8 cellular contexts compared by ENCODE assay signal in the genomic region with DNA sequence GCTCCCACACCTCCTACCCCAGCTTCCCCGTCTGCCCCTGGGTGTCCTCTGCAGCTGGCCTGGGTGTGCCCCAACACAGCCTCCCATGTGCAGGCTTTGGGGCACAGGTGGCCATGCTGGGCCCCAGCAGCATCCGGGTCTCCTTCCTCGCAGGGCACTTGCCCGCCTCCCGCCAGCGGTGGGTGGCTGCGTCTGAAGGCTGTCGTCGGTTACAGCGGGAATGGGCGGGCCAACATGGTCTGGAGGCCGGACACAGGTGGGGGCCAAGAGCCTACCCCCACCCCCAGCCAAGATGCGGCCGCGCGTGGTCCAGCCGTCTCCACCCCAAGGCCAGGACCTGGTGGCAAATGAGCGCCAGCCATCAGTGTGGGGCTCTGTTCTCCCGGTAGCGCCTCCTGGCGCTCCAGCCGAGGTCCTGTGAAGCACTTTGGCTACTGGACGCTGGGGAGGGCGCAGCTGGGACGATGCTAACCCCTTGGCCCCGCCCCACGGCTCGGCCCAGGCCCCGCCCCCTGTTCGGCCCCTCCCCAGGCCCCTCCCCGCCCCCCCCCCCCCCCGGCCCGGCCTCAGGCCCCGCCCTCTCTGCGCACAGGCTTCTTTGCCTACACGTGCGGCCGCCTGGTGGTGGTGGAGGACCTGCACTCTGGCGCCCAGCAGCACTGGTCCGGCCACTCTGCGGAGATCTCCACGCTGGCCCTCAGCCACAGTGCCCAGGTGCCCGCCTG. TPM values are rescaled to one million over a fixed set of nuclear protein-coding genes. Genes with fewer than 3 reads are reported as not detected.
DNase-seq lines count a peak whose midpoint lies in the region; ATAC-seq and TF ChIP-seq lines count a peak whose summit lies in the region.

No MANE protein-coding gene starts in this region.

- peak; percentile 47 for ATAC-seq in HG03103 (IDR thresholded peaks at IDR 0.05; ENCODE audit: low read depth, unreplicated experiment)
- peak; percentile 79 for ATAC-seq in activated T-helper 17 cell treated with anti-CD3 and anti-CD28 coated beads, Interleukin-2, amount 50 U/mL, for 72 hours (replicated peaks)
- ATAC-seq in natural killer cell treated with Interleukin-12 subunit alpha and Interleukin-12 subunit beta and Interleukin-15 and Interleukin-18, amount 100 ng/mL, for 72 hours: peak; percentile 85 to 93
- ATAC-seq in GM18861 (IDR thresholded peaks at IDR 0.05; ENCODE audit: unreplicated experiment): no peak

- H3K27ac Mint-ChIP-seq in activated T-helper 17 cell treated with anti-CD3 and anti-CD28 coated beads, Interleukin-2, amount 50 U/mL, for 72 hours: no peak overlapping the region
- H3K27ac Mint-ChIP-seq in natural killer cell treated with Interleukin-12 subunit alpha and Interleukin-12 subunit beta and Interleukin-15 and Interleukin-18, amount 100 ng/mL, for 72 hours: no peak overlapping the region

- H3K27me3 ChIP-seq in Peyer's patch (no peaks in the 10 kb centered on the region), thyroid gland (no peaks in the 10 kb centered on the region)

- H3K27me3 Mint-ChIP-seq in activated T-helper 17 cell treated with anti-CD3 and anti-CD28 coated beads, Interleukin-2, amount 50 U/mL, for 72 hours: no peaks in the 10 kb centered on the region
- H3K27me3 Mint-ChIP-seq in natural killer cell treated with Interleukin-12 subunit alpha and Interleukin-12 subunit beta and Interleukin-15 and Interleukin-18, amount 100 ng/mL, for 72 hours: no peaks in the 10 kb centered on the region

- peak; percentile 92 for DNase-seq in GM12865 (ENCODE audit: low read depth)
- peak; percentile 86 to 95 (median 94) for DNase-seq in Peyer's patch
- peak; percentile 91 for DNase-seq in fibroblast of mammary gland (ENCODE audit: low read depth)
- peak; percentile 85 for DNase-seq in natural killer cell treated with Interleukin-12 subunit alpha and Interleukin-12 subunit beta and Interleukin-15 and Interleukin-18, amount 100 ng/mL, for 72 hours (ENCODE audit: low spot score)
- peak; percentile 93 to 97 for DNase-seq in thyroid gland

- peak in 1 of 2 donors; percentile 34 for TF ChIP-seq POLR2A in Peyer's patch (IDR thresholded peaks at IDR 0.05)
- TF ChIP-seq POLR2A in thyroid gland (IDR thresholded peaks at IDR 0.05): peak in 1 of 2 donors; percentile 33

- peaks cover 0 to 11% (median 0%) of the 10 kb centered on the region in 3 donors for H3K36me3 ChIP-seq in Peyer's patch
- H3K36me3 ChIP-seq in thyroid gland: no peaks in the 10 kb centered on the region

- no peaks in the 10 kb centered on the region for H3K9me3 Mint-ChIP-seq in activated T-helper 17 cell treated with anti-CD3 and anti-CD28 coated beads, Interleukin-2, amount 50 U/mL, for 72 hours
- H3K9me3 Mint-ChIP-seq in natural killer cell treated with Interleukin-12 subunit alpha and Interleukin-12 subunit beta and Interleukin-15 and Interleukin-18, amount 100 ng/mL, for 72 hours: no peaks in the 10 kb centered on the region

- no peaks in the 10 kb centered on the region for H3K4me1 Mint-ChIP-seq in activated T-helper 17 cell treated with anti-CD3 and anti-CD28 coated beads, Interleukin-2, amount 50 U/mL, for 72 hours
- peaks cover 6 to 8% of the 10 kb centered on the region in 2 donors for H3K4me1 Mint-ChIP-seq in natural killer cell treated with Interleukin-12 subunit alpha and Interleukin-12 subunit beta and Interleukin-15 and Interleukin-18, amount 100 ng/mL, for 72 hours (ENCODE audit: low read depth in 2 of 2)

- no peaks in the 10 kb centered on the region for H3K9me3 ChIP-seq in Peyer's patch
- no peaks in the 10 kb centered on the region for H3K9me3 ChIP-seq in thyroid gland

- H3K4me3 ChIP-seq in GM12865 (ENCODE audit: low read depth, low read length) (no peak overlapping the region), Peyer's patch (peak overlapping the region in 3 of 4 donors; percentile 16 to 40 (median 27)), fibroblast of mammary gland (ENCODE audit: control insufficient read depth, low read depth, low read length) (no peak overlapping the region), thyroid gland (replicated peaks in 1 of 3) (no peak overlapping the region)

- H3K36me3 Mint-ChIP-seq in activated T-helper 17 cell treated with anti-CD3 and anti-CD28 coated beads, Interleukin-2, amount 50 U/mL, for 72 hours (ENCODE audit: low read depth): no peaks in the 10 kb centered on the region
- no peaks in the 10 kb centered on the region for H3K36me3 Mint-ChIP-seq in natural killer cell treated with Interleukin-12 subunit alpha and Interleukin-12 subunit beta and Interleukin-15 and Interleukin-18, amount 100 ng/mL, for 72 hours

- intact Hi-C loops in thyroid gland (cut with DNase I): no loop called here

- H3K4me1 ChIP-seq in Peyer's patch (peaks cover 0 to 14% (median 6%) of the 10 kb centered on the region in 4 donors), thyroid gland (peaks cover 5 to 12% of the 10 kb centered on the region in 2 donors)

- H3K4me3 Mint-ChIP-seq in activated T-helper 17 cell treated with anti-CD3 and anti-CD28 coated beads, Interleukin-2, amount 50 U/mL, for 72 hours: peak overlapping the region; percentile 17
- peak overlapping the region; percentile 15 for H3K4me3 Mint-ChIP-seq in natural killer cell treated with Interleukin-12 subunit alpha and Interleukin-12 subunit beta and Interleukin-15 and Interleukin-18, amount 100 ng/mL, for 72 hours

- TF ChIP-seq CTCF in GM12865 (IDR thresholded peaks at IDR 0.05; ENCODE audit: insufficient read depth, low read depth, low read length, missing control alignments) (peak; percentile 39), Peyer's patch (IDR thresholded peaks at IDR 0.05) (peak in 5 of 6 experiments; percentile 52 to 68 (median 63)), fibroblast of mammary gland (conservative IDR thresholded peaks at IDR 0.05; ENCODE audit: control insufficient read depth, insufficient read depth, low read depth, low read length) (peak; percentile 56), thyroid gland (IDR thresholded peaks at IDR 0.05) (peak; percentile 23 to 61 (median 42))

- 41 to 54% methylated on average over 12 to 24 of the region's 43 CpGs for WGBS in thyroid gland, 2 donors

- H3K27ac ChIP-seq in Peyer's patch (peak overlapping the region; percentile 43 to 76 (median 62)), thyroid gland (peak overlapping the region in 1 of 3 donors; percentile 63)

RNA-seq across cellular contexts. Expression of gene RHOT2, which starts 7.3 kb away (rescaled TPM):
- total RNA-seq in Peyer's patch (100 to 1,000 TPM; 110 to 416 (median 239) TPM), thyroid gland (10 to 100 TPM; 49.7 to 81.8 (median 57.6) TPM)
- total RNA-seq in activated T-helper 17 cell treated with anti-CD3 and anti-CD28 coated beads, Interleukin-2, amount 50 U/mL, for 72 hours: 100 to 1,000 TPM; 134 to 149 TPM
- total RNA-seq in natural killer cell treated with Interleukin-12 subunit alpha and Interleukin-12 subunit beta and Interleukin-15 and Interleukin-18, amount 100 ng/mL, for 72 hours: 100 to 1,000 TPM; 171 to 259 TPM

RNA-seq across cellular contexts. Expression of gene WDR90, which starts 11.5 kb away (rescaled TPM):
- total RNA-seq in Peyer's patch (100 to 1,000 TPM in 2 of 4 donors, 10 to 100 TPM in 2; 29.8 to 154 (median 73.6) TPM), thyroid gland (10 to 100 TPM; 23.6 to 56.0 (median 34.3) TPM)
- 10 to 100 TPM; 50.7 to 93.9 TPM for total RNA-seq in activated T-helper 17 cell treated with anti-CD3 and anti-CD28 coated beads, Interleukin-2, amount 50 U/mL, for 72 hours
- total RNA-seq in natural killer cell treated with Interleukin-12 subunit alpha and Interleukin-12 subunit beta and Interleukin-15 and Interleukin-18, amount 100 ng/mL, for 72 hours: 100 to 1,000 TPM in 1 of 2 donors, 10 to 100 TPM in 1; 49.7 to 130 TPM

RNA-seq across cellular contexts. Expression of gene RHBDL1, which starts 14.8 kb away (rescaled TPM):
- total RNA-seq in Peyer's patch (10 to 100 TPM in 2 of 4 donors, 1 to 10 TPM in 2; 4.1 to 13.6 (median 9.9) TPM), thyroid gland (under 1 TPM in 3 of 4 donors, not detected in 1; 0.27 to 0.63 (median 0.56) TPM)
- 1 to 10 TPM; 2.9 to 5.4 TPM for total RNA-seq in activated T-helper 17 cell treated with anti-CD3 and anti-CD28 coated beads, Interleukin-2, amount 50 U/mL, for 72 hours
- total RNA-seq in natural killer cell treated with Interleukin-12 subunit alpha and Interleukin-12 subunit beta and Interleukin-15 and Interleukin-18, amount 100 ng/mL, for 72 hours: 1 to 10 TPM; 1.0 to 1.5 TPM

RNA-seq across cellular contexts. Expression of gene MCRIP2, which starts 19.0 kb away (rescaled TPM):
- total RNA-seq in Peyer's patch (100 to 1,000 TPM; 114 to 260 (median 222) TPM), thyroid gland (100 to 1,000 TPM in 1 of 4 donors, 10 to 100 TPM in 3; 61.3 to 124 (median 69.1) TPM)
- total RNA-seq in activated T-helper 17 cell treated with anti-CD3 and anti-CD28 coated beads, Interleukin-2, amount 50 U/mL, for 72 hours: 10 to 100 TPM; 29.2 to 54.5 TPM
- total RNA-seq in natural killer cell treated with Interleukin-12 subunit alpha and Interleukin-12 subunit beta and Interleukin-15 and Interleukin-18, amount 100 ng/mL, for 72 hours: 10 to 100 TPM; 29.5 to 57.7 TPM

RNA-seq across cellular contexts. Expression of gene STUB1, which starts 19.6 kb away (rescaled TPM):
- 100 to 1,000 TPM in 3 of 4 donors, 10 to 100 TPM in 1; 96.0 to 291 (median 107) TPM for total RNA-seq in Peyer's patch
- total RNA-seq in activated T-helper 17 cell treated with anti-CD3 and anti-CD28 coated beads, Interleukin-2, amount 50 U/mL, for 72 hours: 10 to 100 TPM; 47.5 to 98.2 TPM
- 100 to 1,000 TPM in 1 of 2 donors, 10 to 100 TPM in 1; 95.0 to 172 TPM for total RNA-seq in natural killer cell treated with Interleukin-12 subunit alpha and Interleukin-12 subunit beta and Interleukin-15 and Interleukin-18, amount 100 ng/mL, for 72 hours
- 100 to 1,000 TPM; 134 to 206 (median 162) TPM for total RNA-seq in thyroid gland

Comparison
In these comparisons a context has a peak if more than half of its experiments do, and no peak if none do; other contexts are left out.
1. H3K4me3 ChIP-seq: peak in Peyer's patch (3 of 4); none in GM12865 (single experiment), fibroblast of mammary gland (single experiment) and thyroid gland (0 of 3).
2. Peak in every context shown above with its lines, with median percentiles within 50 percentile points of each other: DNase-seq and CTCF ChIP-seq.